In genomic region chr9:35140097-35140496, GRCh38 we compare ENCODE assay signal across 19 cellular contexts. TPM values are rescaled to one million over a fixed set of nuclear protein-coding genes. Genes with fewer than 3 reads are reported as not detected.
DNase-seq lines count a peak whose midpoint lies in the region; ATAC-seq, FAIRE-seq and TF ChIP-seq lines count a peak whose summit lies in the region.
"Had no signal": no experiment of that assay in that cellular context is flagged by ENCODE, and none has a peak within 500 bp of the region (broad histone marks: within the 10 kb centered on the region; RNA-seq: fewer than 3 reads in every experiment).

No MANE protein-coding gene starts in this region.

- DNase-seq in MM.1S (no peak), H1 (ENCODE audit: low read depth in 1 of 2, low spot score in 2 of 2) (no peak), RPMI8226 (no peak)
- DNase-seq: CD4-positive, alpha-beta memory T cell; DMS153; DMS79; GDM1; GM23248; HCEC 1CT; KG1 had no signal

- H2BK120ac ChIP-seq in H1 (replicated peaks; ENCODE audit: low read depth, low read length), result no peak overlapping the region

- ATAC-seq in HG02840 (IDR thresholded peaks at IDR 0.05; ENCODE audit: low FRiP score, unreplicated experiment), result no peak

- H2BK12ac ChIP-seq in H1 (ENCODE audit: low read depth, low read length), result no peak overlapping the region

- H3K56ac ChIP-seq in H1 (replicated peaks; ENCODE audit: insufficient read length, low read depth, low read length), result no peak overlapping the region

- no peak overlapping the region for H2BK20ac ChIP-seq in H1 (ENCODE audit: low read length)

- no peaks in the 10 kb centered on the region for H3K9me2 ChIP-seq in MM.1S (replicated peaks; ENCODE audit: insufficient read depth, low read length)

- H2BK15ac ChIP-seq in H1 (ENCODE audit: low read length), result no peak overlapping the region

- H3K23me2 ChIP-seq in H1 (ENCODE audit: low read depth, low read length), result no peaks in the 10 kb centered on the region

- no peak overlapping the region for H3K4me3 ChIP-seq in ACC112 (ENCODE audit: low read depth, low read length)
- H3K4me3 ChIP-seq in MM.1S (ENCODE audit: low read length), result no peak overlapping the region
- H3K4me3 ChIP-seq in H1 (ENCODE audit: extremely low read depth in 1 of 4, insufficient read depth in 2 of 4, low read depth in 3 of 4, low read length in 4 of 4), result no peak overlapping the region
- H3K4me3 ChIP-seq: BLaER1, GM23248 had no signal

- H3K9me3 ChIP-seq in MM.1S (replicated peaks; ENCODE audit: insufficient read depth, low read length), result no peaks in the 10 kb centered on the region
- H3K9me3 ChIP-seq in H1 (ENCODE audit: insufficient read depth in 2 of 2, low read depth in 1 of 2, low read length in 1 of 2), result peaks cover 35 to 45% of the 10 kb centered on the region in 2 experiments

- no peak overlapping the region for H3K9ac ChIP-seq in MM.1S (ENCODE audit: low read length)
- no peak overlapping the region for H3K9ac ChIP-seq in H1 (replicated peaks in 1 of 4; ENCODE audit: extremely low read depth in 1 of 4, low read depth in 3 of 4, low read length in 3 of 4)
- H3K9ac ChIP-seq: BLaER1, GM23248 had no signal

- no peak overlapping the region for H2BK5ac ChIP-seq in H1 (ENCODE audit: low read depth, low read length)

- H4K8ac ChIP-seq in H1 (ENCODE audit: extremely low read depth, insufficient read depth, low read length), result no peak overlapping the region

- no peaks in the 10 kb centered on the region for H3F3A ChIP-seq in MM.1S (ENCODE audit: insufficient read depth, low read length)

- no peak for TF ChIP-seq POLR2A in H1 (IDR thresholded peaks at IDR 0.05; ENCODE audit: control extremely low read depth in 1 of 2, low read depth in 2 of 2, low read length in 2 of 2)

- 93% methylated on average over 2 of the region's 2 CpGs; no CpG with 5 or more reads in 1 of the 2 experiments for WGBS in H1 (ENCODE audit: extremely low coverage in 1 of 2, insufficient coverage in 1 of 2, insufficient read length in 1 of 2, insufficient replicate concordance in 2 of 2, low coverage in 1 of 2, low lambda C conversion rate in 2 of 2, missing lambda C conversion rate in 1 of 2), 2 experiments

- H3K27me3 ChIP-seq in ACC112 (ENCODE audit: insufficient read depth, low read length) (no peaks in the 10 kb centered on the region), MM.1S (replicated peaks; ENCODE audit: insufficient read depth, low read length) (no peaks in the 10 kb centered on the region), H1 (replicated peaks in 1 of 4; ENCODE audit: control insufficient read depth in 3 of 4, extremely low read depth in 1 of 4, insufficient read depth in 3 of 4, low read length in 3 of 4) (no peaks in the 10 kb centered on the region)
- H3K27me3 ChIP-seq: BLaER1 had no signal

- no peak overlapping the region for H2AK5ac ChIP-seq in H1 (ENCODE audit: low read depth, low read length)

- no peak overlapping the region for H3K27ac ChIP-seq in ACC112 (ENCODE audit: low read depth, low read length)
- no peak overlapping the region for H3K27ac ChIP-seq in MM.1S (ENCODE audit: low read length)
- H3K27ac ChIP-seq in H1 (ENCODE audit: low read depth, low read length), result no peak overlapping the region
- H3K27ac ChIP-seq: BLaER1, GM23248, HL-60 had no signal

- H4K91ac ChIP-seq in H1 (replicated peaks; ENCODE audit: insufficient read length, low read length), result no peak overlapping the region

- TF ChIP-seq CTCF in MM.1S (IDR thresholded peaks at IDR 0.05; ENCODE audit: low read length), result no peak
- TF ChIP-seq CTCF in H1 (IDR thresholded peaks at IDR 0.05; ENCODE audit: control extremely low read depth in 1 of 3, insufficient read depth in 1 of 3, low read depth in 1 of 3, low read length in 3 of 3), result no peak

- H4K20me1 ChIP-seq in MM.1S (ENCODE audit: insufficient read depth, low read length) (no peaks in the 10 kb centered on the region), H1 (replicated peaks in 1 of 2; ENCODE audit: control insufficient read depth in 1 of 2, insufficient read depth in 2 of 2, low read length in 2 of 2) (no peaks in the 10 kb centered on the region)
- H4K20me1 ChIP-seq: BLaER1 had no signal

- H4K5ac ChIP-seq in H1 (ENCODE audit: insufficient read length, low read depth, low read length), result no peak overlapping the region

- H3K4me1 ChIP-seq in ACC112 (ENCODE audit: control insufficient read depth, insufficient read depth, low read length, unreplicated experiment) (no peaks in the 10 kb centered on the region), MM.1S (ENCODE audit: low read length) (no peaks in the 10 kb centered on the region), H1 (replicated peaks in 1 of 4; ENCODE audit: control insufficient read depth in 3 of 4, insufficient read depth in 4 of 4, low read length in 3 of 4) (no peaks in the 10 kb centered on the region)
- H3K4me1 ChIP-seq: BLaER1 had no signal

- H3K23ac ChIP-seq in H1 (ENCODE audit: insufficient read length), result no peak overlapping the region

- H2AFZ ChIP-seq in ACC112 (ENCODE audit: low read length, unreplicated experiment), result peak overlapping the region; percentile 62
- peak overlapping the region; percentile 55 for H2AFZ ChIP-seq in MM.1S (ENCODE audit: low read length)
- H2AFZ ChIP-seq in H1 (ENCODE audit: low read length), result no peak overlapping the region
- H2AFZ ChIP-seq: GM23248 had no signal

- H3K79me2 ChIP-seq in ACC112 (ENCODE audit: control insufficient read depth, insufficient read depth, low read length, unreplicated experiment), result no peaks in the 10 kb centered on the region
- H3K79me2 ChIP-seq in MM.1S (ENCODE audit: low read length), result no peaks in the 10 kb centered on the region
- no peaks in the 10 kb centered on the region for H3K79me2 ChIP-seq in H1 (ENCODE audit: control insufficient read depth in 1 of 2, insufficient read depth in 2 of 2, low read length in 2 of 2)

- no peak overlapping the region for H3K4ac ChIP-seq in H1 (replicated peaks; ENCODE audit: insufficient read length, low read depth, low read length)

- no peak overlapping the region for H3K18ac ChIP-seq in H1 (ENCODE audit: extremely low read depth, low read length)

- CTCF ChIA-PET in H1 (lab: Charles Lee; ENCODE audit: partially characterized antibody), result interaction anchor here (1.2 kb wide), 1 partner anchor 119 kb away, joined by 3 read pairs; no protein-coding TSS in a partner anchor

- no peak overlapping the region for H3K14ac ChIP-seq in H1 (ENCODE audit: insufficient read length)

- TF ChIP-seq EP300 in H1 (IDR thresholded peaks at IDR 0.05; ENCODE audit: borderline replicate concordance in 1 of 2, low read depth in 2 of 2, low read length in 2 of 2), result no peak

- H3K79me1 ChIP-seq in H1 (ENCODE audit: low read depth, low read length), result no peaks in the 10 kb centered on the region

- H3K36me3 ChIP-seq in ACC112 (ENCODE audit: insufficient read depth, low read length), result no peaks in the 10 kb centered on the region
- no peaks in the 10 kb centered on the region for H3K36me3 ChIP-seq in MM.1S (replicated peaks; ENCODE audit: insufficient read depth, low read length)
- H3K36me3 ChIP-seq in H1 (ENCODE audit: control insufficient read depth in 2 of 4, insufficient read depth in 4 of 4, low read length in 3 of 4), result no peaks in the 10 kb centered on the region

- POLR2A ChIA-PET in H1 (lab: Charles Lee; ENCODE audit: partially characterized antibody), result no interaction called here

- TF ChIP-seq RAD21 in H1 (IDR thresholded peaks at IDR 0.05 in 1 of 2, conservative IDR thresholded peaks at IDR 0.05 in 1 of 2; ENCODE audit: low read depth in 2 of 2, low read length in 2 of 2), result no peak

- no peak for FAIRE-seq in H1 (lab: Jason Lieb, UNC)
- FAIRE-seq: A204.1, GM12892, GM18507, H54 had no signal

- H3K4me2 ChIP-seq in MM.1S (ENCODE audit: low read depth, low read length) (peak overlapping the region; percentile 40; the same call in 1 of the 2 replicates), H1 (ENCODE audit: insufficient read depth in 1 of 2, low read depth in 2 of 2, low read length in 2 of 2) (no peak overlapping the region)
- H3K4me2 ChIP-seq: BLaER1 had no signal

RNA-seq across cellular contexts. Expression of gene UNC13B, which starts 21.7 kb away (rescaled TPM):
- 46.5 and 51.7 TPM in 2 replicates for total RNA-seq in H1 (2021; fragmentation: NEBNext Ultra II Directional; extraction: Animal tissue kit (Norgen Biotek cat#: 25700))
- polyA plus RNA-seq in H1 (2011; rRNA removed), result 23.1 and 28.7 TPM in 2 replicates
- polyA plus RNA-seq in H1 (2011; cell fraction: cytosol; rRNA removed), result 32.6 TPM
- 52.9 TPM for polyA plus RNA-seq in H1 (2011; cell fraction: nucleus; rRNA removed)
- polyA plus RNA-seq in H1 (2012, experiment 1 of 2), result 28.9 to 32.7 TPM (median 32.1 TPM) in 4 replicates
- polyA plus RNA-seq in H1 (2012, experiment 2 of 2), result 3.3 TPM
- 18.7 TPM for polyA plus RNA-seq in H1 (2013, experiment 1 of 2)
- 17.7 TPM for polyA plus RNA-seq in H1 (2013, experiment 2 of 2)
- polyA minus RNA-seq in H1 (2011; rRNA and poly(A)+ RNA removed), result 72.3 and 83.7 TPM in 2 replicates
- 31.6 TPM for polyA minus RNA-seq in H1 (2011; cell fraction: cytosol; rRNA and poly(A)+ RNA removed)
- 34.5 TPM for polyA minus RNA-seq in H1 (2011; cell fraction: nucleus; rRNA and poly(A)+ RNA removed)
- polyA plus RNA-seq: IgD-negative memory B cell had no signal

RNA-seq across cellular contexts. Expression of gene ATOSB, which starts 24.4 kb away (rescaled TPM):
- total RNA-seq in H1 (2021; fragmentation: NEBNext Ultra II Directional; extraction: Animal tissue kit (Norgen Biotek cat#: 25700)), result 6.4 and 6.9 TPM in 2 replicates
- polyA plus RNA-seq in H1 (2011; rRNA removed), result 10.4 and 13.3 TPM in 2 replicates
- 9.4 TPM for polyA plus RNA-seq in H1 (2011; cell fraction: cytosol; rRNA removed)
- 16.3 TPM for polyA plus RNA-seq in H1 (2011; cell fraction: nucleus; rRNA removed)
- polyA plus RNA-seq in H1 (2012, experiment 1 of 2), result 5.9 to 7.2 TPM (median 6.5 TPM) in 4 replicates
- polyA plus RNA-seq in H1 (2012, experiment 2 of 2), result 6.7 TPM
- polyA plus RNA-seq in H1 (2013, experiment 1 of 2), result 6.5 TPM
- polyA plus RNA-seq in H1 (2013, experiment 2 of 2), result 6.5 TPM
- polyA minus RNA-seq in H1 (2011; rRNA and poly(A)+ RNA removed), result 4.0 and 5.6 TPM in 2 replicates
- polyA minus RNA-seq in H1 (2011; cell fraction: cytosol; rRNA and poly(A)+ RNA removed), result 2.3 TPM
- polyA minus RNA-seq in H1 (2011; cell fraction: nucleus; rRNA and poly(A)+ RNA removed), result 4.2 TPM

RNA-seq across cellular contexts. Expression of gene STOML2, which starts 37.2 kb away (rescaled TPM):
- total RNA-seq in H1 (2021; fragmentation: NEBNext Ultra II Directional; extraction: Animal tissue kit (Norgen Biotek cat#: 25700)), result 203 and 208 TPM in 2 replicates
- polyA plus RNA-seq in H1 (2011; rRNA removed), result 256 and 269 TPM in 2 replicates
- polyA plus RNA-seq in H1 (2011; cell fraction: cytosol; rRNA removed), result 254 TPM
- 316 TPM for polyA plus RNA-seq in H1 (2011; cell fraction: nucleus; rRNA removed)
- polyA plus RNA-seq in H1 (2012, experiment 1 of 2), result 188 to 219 TPM (median 214 TPM) in 4 replicates
- polyA plus RNA-seq in H1 (2012, experiment 2 of 2), result 232 TPM
- polyA plus RNA-seq in H1 (2013, experiment 1 of 2), result 147 TPM
- polyA plus RNA-seq in H1 (2013, experiment 2 of 2), result 151 TPM
- 168 and 177 TPM in 2 replicates for polyA minus RNA-seq in H1 (2011; rRNA and poly(A)+ RNA removed)
- 55.6 TPM for polyA minus RNA-seq in H1 (2011; cell fraction: cytosol; rRNA and poly(A)+ RNA removed)
- polyA minus RNA-seq in H1 (2011; cell fraction: nucleus; rRNA and poly(A)+ RNA removed), result 74.0 TPM

RNA-seq across cellular contexts. Expression of gene PIGO, which starts 43.7 kb away (rescaled TPM):
- 20.3 and 20.5 TPM in 2 replicates for total RNA-seq in H1 (2021; fragmentation: NEBNext Ultra II Directional; extraction: Animal tissue kit (Norgen Biotek cat#: 25700))
- polyA plus RNA-seq in H1 (2011; rRNA removed), result 31.3 and 41.0 TPM in 2 replicates
- polyA plus RNA-seq in H1 (2011; cell fraction: cytosol; rRNA removed), result 29.0 TPM
- polyA plus RNA-seq in H1 (2011; cell fraction: nucleus; rRNA removed), result 77.5 TPM
- 19.6 to 25.6 TPM (median 23.1 TPM) in 4 replicates for polyA plus RNA-seq in H1 (2012, experiment 1 of 2)
- 19.9 TPM for polyA plus RNA-seq in H1 (2012, experiment 2 of 2)
- 26.4 TPM for polyA plus RNA-seq in H1 (2013, experiment 1 of 2)
- 24.1 TPM for polyA plus RNA-seq in H1 (2013, experiment 2 of 2)
- 35.5 and 41.3 TPM in 2 replicates for polyA minus RNA-seq in H1 (2011; rRNA and poly(A)+ RNA removed)
- polyA minus RNA-seq in H1 (2011; cell fraction: cytosol; rRNA and poly(A)+ RNA removed), result 11.7 TPM
- polyA minus RNA-seq in H1 (2011; cell fraction: nucleus; rRNA and poly(A)+ RNA removed), result 34.7 TPM
